In genomic region chr1:174189424-174190062, GRCh38 we compare ENCODE assay signal across 18 cellular contexts. TPM values are rescaled to one million over a fixed set of nuclear protein-coding genes. Genes with fewer than 3 reads are reported as not detected.
DNase-seq lines count a peak whose midpoint lies in the region; ATAC-seq, FAIRE-seq and TF ChIP-seq lines count a peak whose summit lies in the region.
"Had no signal": no experiment of that assay in that cellular context is flagged by ENCODE, and none has a peak within 500 bp of the region (broad histone marks: within the 10 kb centered on the region; RNA-seq: fewer than 3 reads in every experiment).

No MANE protein-coding gene starts in this region.

- TF ChIP-seq POLR2A in HepG2 (IDR thresholded peaks at IDR 0.05; ENCODE audit: insufficient read depth in 1 of 2, low read depth in 2 of 2, low read length in 2 of 2) (no peak), right lobe of liver (IDR thresholded peaks at IDR 0.05) (no peak)

- H3K9ac ChIP-seq in HepG2 (ENCODE audit: insufficient read depth, low read depth, low read length): no peak overlapping the region
- no peak overlapping the region for H3K9ac ChIP-seq in OCI-LY1 (ENCODE audit: low read length)

- H3K27me3 ChIP-seq in HepG2 (ENCODE audit: control insufficient read depth in 1 of 2, insufficient read depth in 2 of 2, low read length in 2 of 2) (no peaks in the 10 kb centered on the region), right lobe of liver (no peaks in the 10 kb centered on the region), OCI-LY1 (ENCODE audit: insufficient read depth, low read length) (no peaks in the 10 kb centered on the region)
- H3K27me3 ChIP-seq: cardiac muscle cell, dorsolateral prefrontal cortex, left lung, upper lobe of left lung had no signal

- ATAC-seq in HepG2: peak; percentile 55
- ATAC-seq in right lobe of liver: no peak
- ATAC-seq in GM19463 (IDR thresholded peaks at IDR 0.05; ENCODE audit: unreplicated experiment): no peak
- no peak for ATAC-seq in GM21390 (IDR thresholded peaks at IDR 0.05; ENCODE audit: unreplicated experiment)
- ATAC-seq: left lung had no signal

- H3K36me3 ChIP-seq in HepG2 (replicated peaks in 1 of 2; ENCODE audit: control insufficient read depth in 1 of 2, insufficient read depth in 2 of 2, low read length in 2 of 2) (no peaks in the 10 kb centered on the region), right lobe of liver (no peaks in the 10 kb centered on the region), OCI-LY1 (ENCODE audit: insufficient read depth, low read length) (no peaks in the 10 kb centered on the region)
- H3K36me3 ChIP-seq: cardiac muscle cell, left lung, upper lobe of left lung had no signal

- peaks cover 13% of the 10 kb centered on the region for H3K79me2 ChIP-seq in HepG2 (ENCODE audit: insufficient read depth, low read length)
- peaks cover 34% of the 10 kb centered on the region for H3K79me2 ChIP-seq in OCI-LY1 (ENCODE audit: insufficient read depth, low read length)

- H3F3A ChIP-seq in OCI-LY1 (ENCODE audit: insufficient read depth, low read length): no peaks in the 10 kb centered on the region

- H2AFZ ChIP-seq in HepG2 (ENCODE audit: low read length) (no peak overlapping the region), OCI-LY1 (ENCODE audit: low read length) (no peak overlapping the region)

- H4K20me1 ChIP-seq in HepG2 (ENCODE audit: insufficient read depth, low read length) (no peaks in the 10 kb centered on the region), OCI-LY1 (ENCODE audit: insufficient read depth, low read length) (no peaks in the 10 kb centered on the region)

- POLR2A ChIA-PET in HepG2 (lab: Yijun Ruan, JAX): no interaction called here

- WGBS in HepG2 (ENCODE audit: low lambda C conversion rate): 75% methylated on average over 4 of the region's 4 CpGs
- WGBS in right lobe of liver (ENCODE audit: insufficient coverage, low coverage, low lambda C conversion rate, missing lambda C conversion rate): 83% methylated on average over 3 of the region's 4 CpGs

- TF ChIP-seq CTCF in HepG2 (CRISPR knock-in tag; IDR thresholded peaks at IDR 0.05) (peak; percentile 46), right lobe of liver (IDR thresholded peaks at IDR 0.05) (no peak), OCI-LY1 (IDR thresholded peaks at IDR 0.05; ENCODE audit: low read length) (peak; percentile 33; the same call in 1 of the 2 replicates), epithelial cell of proximal tubule (conservative IDR thresholded peaks at IDR 0.05; ENCODE audit: low read depth, low read length) (peak; percentile 11)

- in situ Hi-C loops in HepG2 (cut with HindIII; ENCODE audit: extremely low pct_ligation_motif_present, low pct_unique_long_range_greater_than_20kb): no loop called here

- CTCF ChIA-PET in HepG2 (lab: Yijun Ruan, JAX; ENCODE audit: low intra/inter-chr PET ratio, low total read pairs): no interaction called here

- H3K4me3 ChIP-seq in HepG2 (replicated peaks in 1 of 3; ENCODE audit: insufficient read depth in 1 of 3, low read depth in 2 of 3, low read length in 3 of 3): no peak overlapping the region
- no peak overlapping the region for H3K4me3 ChIP-seq in right lobe of liver
- no peak overlapping the region for H3K4me3 ChIP-seq in OCI-LY1 (ENCODE audit: low read depth, low read length, poor library complexity, severe bottlenecking)
- no peak overlapping the region for H3K4me3 ChIP-seq in epithelial cell of proximal tubule (ENCODE audit: low read depth, low read length)
- H3K4me3 ChIP-seq: cardiac muscle cell, dorsolateral prefrontal cortex, left lung, upper lobe of left lung had no signal

- BruUV-seq in HepG2 (replicated peaks; lab: Mats Ljungman, UMichigan): no TSS peak

- H3K9me2 ChIP-seq in OCI-LY1 (ENCODE audit: low read depth, low read length): no peaks in the 10 kb centered on the region

- TF ChIP-seq EP300 in HepG2 (IDR thresholded peaks at IDR 0.05; ENCODE audit: low read depth in 2 of 2, low read length in 2 of 2): no peak
- TF ChIP-seq EP300 in HepG2 (CRISPR knock-in tag; IDR thresholded peaks at IDR 0.05; ENCODE audit: borderline replicate concordance): no peak

- H3K27ac ChIP-seq in HepG2 (ENCODE audit: extremely low read length, insufficient read depth, low read length) (no peak overlapping the region), right lobe of liver (no peak overlapping the region), OCI-LY1 (ENCODE audit: low read depth, low read length, poor library complexity, severe bottlenecking) (no peak overlapping the region)
- H3K27ac ChIP-seq: cardiac muscle cell, dorsolateral prefrontal cortex, left lung, upper lobe of left lung had no signal

- TF ChIP-seq RAD21 in HepG2 (CRISPR knock-in tag; IDR thresholded peaks at IDR 0.05): 0 out of 2 replicates have a peak, but pooled peaks have one; percentile 15

- DNase-seq in HepG2 (ENCODE audit: low spot score): no peak
- no peak for DNase-seq in right lobe of liver
- DNase-seq in epithelial cell of proximal tubule (ENCODE audit: low read depth): no peak
- DNase-seq in stimulated activated CD4-positive, alpha-beta T cell treated with anti-CD3 and anti-CD28 coated beads, Interleukin-2, amount 100 ng/mL, for 24 hours: no peak
- DNase-seq in GM19238 (ENCODE audit: insufficient read length, low spot score): no peak
- DNase-seq: activated CD4-positive, alpha-beta memory T cell treated with anti-CD3 and anti-CD28 coated beads, Interleukin-2, amount 10 ng/mL, durations not matched to agents 7 days and 5 days; amniotic stem cell; dorsolateral prefrontal cortex; left lung; NCI-H1436 treated with DMSO at 0.1 percent for 48 hours; nucleus accumbens; retina; stimulated activated naive CD4-positive, alpha-beta T cell; upper lobe of left lung had no signal

- H3K4me2 ChIP-seq in HepG2 (ENCODE audit: low read depth, low read length): no peak overlapping the region
- H3K4me2 ChIP-seq in OCI-LY1 (ENCODE audit: low read length): no peak overlapping the region

- H3K4me1 ChIP-seq in HepG2 (ENCODE audit: insufficient read depth, low read length): peaks cover 9% of the 10 kb centered on the region
- H3K4me1 ChIP-seq in right lobe of liver: peaks cover 0 to 3% (median 0%) of the 10 kb centered on the region in 4 donors
- no peaks in the 10 kb centered on the region for H3K4me1 ChIP-seq in OCI-LY1 (ENCODE audit: insufficient read depth, low read length, severe bottlenecking)
- H3K4me1 ChIP-seq: upper lobe of left lung had no signal

- H3K9me3 ChIP-seq in HepG2 (ENCODE audit: low read length): 0 out of 2 replicates have a peak, but pooled peaks cover 5% of the 10 kb centered on the region
- peaks cover 0 to 5% (median 0%) of the 10 kb centered on the region in 4 donors for H3K9me3 ChIP-seq in right lobe of liver
- peaks cover 9% of the 10 kb centered on the region for H3K9me3 ChIP-seq in OCI-LY1 (ENCODE audit: low read length)

- intact Hi-C loops in HepG2 (cut with micrococcal nuclease; ENCODE audit: unreplicated experiment) (no loop called here), right lobe of liver (cut with DNase I) (no loop called here)

- FAIRE-seq in HepG2 (lab: Jason Lieb, UNC): no peak

RNA-seq across cellular contexts. Expression of gene RABGAP1L, which starts 30.2 kb away (rescaled TPM):
- 22.6 and 27.8 TPM in 2 replicates for total RNA-seq in HepG2 (2016; rRNA removed; fragmentation: Illumina TruSeq; extraction: Trizol)
- total RNA-seq in HepG2 (2016; cell fraction: cytosol; rRNA removed; fragmentation: Illumina TruSeq; extraction: Trizol; ENCODE audit: low read depth): 8.0 and 9.8 TPM in 2 replicates
- total RNA-seq in HepG2 (2016; cell fraction: insoluble cytoplasmic fraction; rRNA removed; fragmentation: Illumina TruSeq; extraction: Trizol): 22.4 and 27.7 TPM in 2 replicates
- total RNA-seq in HepG2 (2016; cell fraction: membrane; rRNA removed; fragmentation: Illumina TruSeq; extraction: Trizol): 6.6 and 7.1 TPM in 2 replicates
- 52.5 and 56.6 TPM in 2 replicates for total RNA-seq in HepG2 (2016; cell fraction: nucleus; rRNA removed; fragmentation: Illumina TruSeq; extraction: Trizol)
- polyA plus RNA-seq in HepG2 (2011; rRNA removed): 7.0 and 7.9 TPM in 2 replicates
- polyA plus RNA-seq in HepG2 (2011; cell fraction: cytosol; rRNA removed): 3.6 and 6.8 TPM in 2 replicates
- 6.0 and 8.0 TPM in 2 replicates for polyA plus RNA-seq in HepG2 (2011; cell fraction: nucleus; rRNA removed)
- 6.0 and 8.6 TPM in 2 replicates for polyA plus RNA-seq in HepG2 (2012)
- polyA plus RNA-seq in HepG2 (2016; cell fraction: cytosol; fragmentation: Illumina TruSeq; extraction: Trizol; ENCODE audit: low read depth): 0.60 and 0.68 TPM in 2 replicates
- 12.1 and 13.5 TPM in 2 replicates for polyA plus RNA-seq in HepG2 (2016; cell fraction: insoluble cytoplasmic fraction; fragmentation: Illumina TruSeq; extraction: Trizol; ENCODE audit: low read depth)
- polyA plus RNA-seq in HepG2 (2016; cell fraction: membrane; fragmentation: Illumina TruSeq; extraction: Trizol; ENCODE audit: low read depth): 0.87 and 1.3 TPM in 2 replicates
- polyA plus RNA-seq in HepG2 (2016; cell fraction: nucleus; fragmentation: Illumina TruSeq; extraction: Trizol; ENCODE audit: insufficient read depth, low read depth): 10.1 and 10.5 TPM in 2 replicates
- polyA minus RNA-seq in HepG2 (2011; rRNA and poly(A)+ RNA removed; ENCODE audit: low replicate concordance): 21.9 and 40.8 TPM in 2 replicates
- polyA minus RNA-seq in HepG2 (2011; cell fraction: cytosol; rRNA and poly(A)+ RNA removed): 14.2 and 22.6 TPM in 2 replicates
- 114 and 137 TPM in 2 replicates for polyA minus RNA-seq in HepG2 (2011; cell fraction: nucleus; rRNA and poly(A)+ RNA removed)
- 10 to 100 TPM; 11.7 to 23.1 (median 18.5) TPM for total RNA-seq in right lobe of liver
- 14.5 and 16.3 TPM in 2 replicates for total RNA-seq in epithelial cell of proximal tubule

Comparison
In these comparisons a context has a peak if more than half of its experiments do, and no peak if none do; other contexts are left out.
1. CTCF ChIP-seq: peak in HepG2 (single experiment), OCI-LY1 (single experiment) and epithelial cell of proximal tubule (single experiment); none in right lobe of liver (0 of 4).